1 cellular context compared by ENCODE assay signal in the genomic region with DNA sequence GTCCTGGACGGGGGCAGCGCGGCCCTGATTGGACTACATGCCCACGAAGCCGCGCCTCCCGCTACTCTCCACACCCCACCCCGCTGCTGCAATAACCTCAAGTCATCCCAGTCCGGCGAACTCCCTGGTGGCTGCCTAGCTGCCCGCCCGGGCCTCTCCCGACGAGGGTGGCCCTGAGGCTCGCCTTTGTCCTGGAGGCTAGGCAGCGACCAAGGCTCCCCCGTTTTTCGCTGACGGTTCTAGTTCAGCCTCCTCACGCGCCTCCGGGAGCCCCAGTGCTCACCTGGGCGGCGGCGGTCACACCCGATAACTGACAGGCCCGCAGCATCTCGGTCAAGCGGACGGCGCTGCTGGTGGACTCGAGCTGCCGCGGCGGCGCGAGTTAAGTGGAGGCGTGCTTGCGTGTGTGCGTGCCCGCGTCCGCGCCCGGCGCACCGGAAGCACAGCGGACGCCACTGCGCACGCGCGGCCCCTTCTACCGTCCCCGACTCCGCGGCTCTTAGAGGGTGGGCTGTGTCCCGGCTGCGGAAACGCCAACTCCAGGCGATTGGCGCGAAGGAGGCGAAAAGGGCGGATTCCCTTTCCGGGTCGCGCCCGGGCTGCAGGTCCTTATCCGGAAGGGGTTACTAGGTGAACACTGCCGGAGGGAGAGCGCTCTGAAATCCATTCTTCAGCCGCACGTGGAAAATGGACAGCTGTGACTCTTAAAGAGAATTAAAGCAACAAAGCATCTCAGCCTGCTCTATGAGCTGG.
A peak's percentile ranks its signal among the peaks of the same experiment; 100 is the strongest.
TF ChIP-seq lines count a peak whose summit lies in the region.

A gene (minus strand): TSS at position 408 of the 753 bp plus-strand sequence. CDS start 80 bp downstream, at position 328.

TF ChIP-seq in K562, 482 proteins besides CTCF, POLR2A, EP300 and RAD21 (continued from another document and continues in another):
- TF ChIP-seq TBL1XR1 (IDR thresholded peaks at IDR 0.05; ENCODE audit: low read length in 2 of 2) (no peak), PHF8 (IDR thresholded peaks at IDR 0.05; ENCODE audit: borderline replicate concordance, low read length) (peak; percentile 95), POLR2AphosphoS5 (IDR thresholded peaks at IDR 0.05; ENCODE audit: control insufficient read depth, insufficient read depth, low read depth, low read length) (peak; percentile 92), DPF2 (IDR thresholded peaks at IDR 0.05) (peak; percentile 44; the same call in 1 of the 2 replicates), NFE2L1 (tag; IDR thresholded peaks at IDR 0.05; ENCODE audit: borderline replicate concordance, low read depth) (no peak), POLR2H (tag; IDR thresholded peaks at IDR 0.05; ENCODE audit: low read depth) (peak; percentile 97), CREB1 (IDR thresholded peaks at IDR 0.05) (peak; percentile 72), CREB1 (CRISPR knock-in tag; IDR thresholded peaks at IDR 0.05) (peak; percentile 81), ZNF184 (CRISPR knock-in tag; IDR thresholded peaks at IDR 0.05) (no peak), GATAD2B (IDR thresholded peaks at IDR 0.05; ENCODE audit: borderline replicate concordance) (no peak), CBX2 (IDR thresholded peaks at IDR 0.05; ENCODE audit: insufficient read depth, low read length, poor library complexity, severe bottlenecking) (no peak), POLR2B (IDR thresholded peaks at IDR 0.05; ENCODE audit: low read depth, partially characterized antibody) (peak; percentile 98), DMBX1 (CRISPR knock-in tag; IDR thresholded peaks at IDR 0.05; ENCODE audit: borderline replicate concordance) (0 out of 2 replicates have a peak, but pooled peaks have one; percentile 21), TEAD4 (IDR thresholded peaks at IDR 0.05; ENCODE audit: low read length) (0 out of 2 replicates have a peak, but pooled peaks have one; percentile 5), TEAD4 (CRISPR knock-in tag; IDR thresholded peaks at IDR 0.05; ENCODE audit: borderline replicate concordance) (no peak), GABPB1 (CRISPR knock-in tag; IDR thresholded peaks at IDR 0.05) (peak; percentile 89), CC2D1A (IDR thresholded peaks at IDR 0.05) (no peak; the same call in 1 of the 2 replicates), CEBPG (CRISPR knock-in tag; IDR thresholded peaks at IDR 0.05) (peak; percentile 75), CEBPG (tag; conservative IDR thresholded peaks at IDR 0.05 in 1 of 2, IDR thresholded peaks at IDR 0.05 in 1 of 2) (peak in 1 of 2 experiments; percentile 73; a peak in 2 of 4 replicates), SMARCB1 (IDR thresholded peaks at IDR 0.05; ENCODE audit: insufficient read length, low read depth) (no peak), TRIM28 (IDR thresholded peaks at IDR 0.05) (no peak), MBD2 (IDR thresholded peaks at IDR 0.05; ENCODE audit: borderline replicate concordance, low read depth) (peak; percentile 83), NR4A1 (CRISPR knock-in tag; IDR thresholded peaks at IDR 0.05) (0 out of 2 replicates have a peak, but pooled peaks have one; percentile 51), NR4A1 (tag; IDR thresholded peaks at IDR 0.05) (no peak)
- TF ChIP-seq, protein P1, sequence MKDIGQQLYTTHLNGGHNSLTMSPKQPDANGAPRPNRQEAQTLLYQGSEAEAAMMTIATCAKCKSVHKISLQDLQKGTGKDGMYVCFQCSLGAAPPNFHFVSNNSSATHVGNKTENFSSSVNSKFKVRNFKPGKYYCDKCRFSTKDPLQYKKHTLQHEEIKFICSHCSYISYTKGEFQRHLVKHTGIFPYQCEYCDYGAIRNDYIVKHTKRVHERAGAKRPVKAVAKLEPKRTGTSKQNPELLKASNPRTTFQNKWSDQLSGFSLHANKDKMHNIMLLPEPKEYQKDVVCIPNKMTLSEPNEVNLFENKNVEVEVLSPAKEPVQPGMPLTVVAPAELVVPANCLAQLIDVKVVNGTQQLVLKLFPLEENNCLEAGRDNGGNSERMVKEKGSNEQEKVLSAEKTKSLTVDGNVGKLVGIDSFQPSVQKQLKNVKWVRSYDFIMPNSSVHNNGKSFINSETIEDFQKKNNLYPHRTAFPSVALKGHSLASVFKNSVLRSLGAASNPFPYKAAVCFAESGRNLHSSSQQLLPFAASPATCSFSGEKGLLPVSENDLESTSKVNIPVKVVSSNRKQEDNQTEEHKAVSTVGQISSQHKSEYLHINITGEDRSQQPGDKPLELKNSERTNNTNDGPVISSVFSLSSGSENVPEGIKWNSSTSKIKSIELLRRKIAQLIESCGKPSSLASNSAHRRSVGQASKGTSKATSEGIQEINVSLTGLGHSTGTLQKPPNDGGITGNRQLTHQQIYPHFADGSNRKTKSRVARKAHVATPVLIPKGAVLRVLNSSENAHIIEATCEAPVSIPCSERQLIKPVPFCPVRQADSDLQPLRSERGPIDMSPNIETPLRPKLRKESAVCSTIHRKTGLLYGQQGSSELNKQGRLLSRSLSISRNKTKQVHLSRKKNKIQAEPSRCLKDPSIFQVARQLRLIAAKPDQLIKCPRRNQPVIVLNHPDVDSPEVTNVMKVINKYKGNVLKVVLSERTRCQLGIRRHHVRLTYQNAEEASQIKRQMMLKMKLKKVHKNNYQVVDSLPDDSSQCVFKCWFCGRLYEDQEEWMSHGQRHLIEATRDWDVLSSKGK (CRISPR knock-in tag; IDR thresholded peaks at IDR 0.05): no peak
- TF ChIP-seq, protein P2, sequence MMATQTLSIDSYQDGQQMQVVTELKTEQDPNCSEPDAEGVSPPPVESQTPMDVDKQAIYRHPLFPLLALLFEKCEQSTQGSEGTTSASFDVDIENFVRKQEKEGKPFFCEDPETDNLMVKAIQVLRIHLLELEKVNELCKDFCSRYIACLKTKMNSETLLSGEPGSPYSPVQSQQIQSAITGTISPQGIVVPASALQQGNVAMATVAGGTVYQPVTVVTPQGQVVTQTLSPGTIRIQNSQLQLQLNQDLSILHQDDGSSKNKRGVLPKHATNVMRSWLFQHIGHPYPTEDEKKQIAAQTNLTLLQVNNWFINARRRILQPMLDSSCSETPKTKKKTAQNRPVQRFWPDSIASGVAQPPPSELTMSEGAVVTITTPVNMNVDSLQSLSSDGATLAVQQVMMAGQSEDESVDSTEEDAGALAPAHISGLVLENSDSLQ (IDR thresholded peaks at IDR 0.05): peak; percentile 93
- TF ChIP-seq, protein P3, sequence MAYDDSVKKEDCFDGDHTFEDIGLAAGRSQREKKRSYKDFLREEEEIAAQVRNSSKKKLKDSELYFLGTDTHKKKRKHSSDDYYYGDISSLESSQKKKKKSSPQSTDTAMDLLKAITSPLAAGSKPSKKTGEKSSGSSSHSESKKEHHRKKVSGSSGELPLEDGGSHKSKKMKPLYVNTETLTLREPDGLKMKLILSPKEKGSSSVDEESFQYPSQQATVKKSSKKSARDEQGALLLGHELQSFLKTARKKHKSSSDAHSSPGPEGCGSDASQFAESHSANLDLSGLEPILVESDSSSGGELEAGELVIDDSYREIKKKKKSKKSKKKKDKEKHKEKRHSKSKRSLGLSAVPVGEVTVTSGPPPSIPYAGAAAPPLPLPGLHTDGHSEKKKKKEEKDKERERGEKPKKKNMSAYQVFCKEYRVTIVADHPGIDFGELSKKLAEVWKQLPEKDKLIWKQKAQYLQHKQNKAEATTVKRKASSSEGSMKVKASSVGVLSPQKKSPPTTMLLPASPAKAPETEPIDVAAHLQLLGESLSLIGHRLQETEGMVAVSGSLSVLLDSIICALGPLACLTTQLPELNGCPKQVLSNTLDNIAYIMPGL (CRISPR knock-in tag; IDR thresholded peaks at IDR 0.05): no peak; the same call in 1 of the 2 replicates
- TF ChIP-seq, protein P4, sequence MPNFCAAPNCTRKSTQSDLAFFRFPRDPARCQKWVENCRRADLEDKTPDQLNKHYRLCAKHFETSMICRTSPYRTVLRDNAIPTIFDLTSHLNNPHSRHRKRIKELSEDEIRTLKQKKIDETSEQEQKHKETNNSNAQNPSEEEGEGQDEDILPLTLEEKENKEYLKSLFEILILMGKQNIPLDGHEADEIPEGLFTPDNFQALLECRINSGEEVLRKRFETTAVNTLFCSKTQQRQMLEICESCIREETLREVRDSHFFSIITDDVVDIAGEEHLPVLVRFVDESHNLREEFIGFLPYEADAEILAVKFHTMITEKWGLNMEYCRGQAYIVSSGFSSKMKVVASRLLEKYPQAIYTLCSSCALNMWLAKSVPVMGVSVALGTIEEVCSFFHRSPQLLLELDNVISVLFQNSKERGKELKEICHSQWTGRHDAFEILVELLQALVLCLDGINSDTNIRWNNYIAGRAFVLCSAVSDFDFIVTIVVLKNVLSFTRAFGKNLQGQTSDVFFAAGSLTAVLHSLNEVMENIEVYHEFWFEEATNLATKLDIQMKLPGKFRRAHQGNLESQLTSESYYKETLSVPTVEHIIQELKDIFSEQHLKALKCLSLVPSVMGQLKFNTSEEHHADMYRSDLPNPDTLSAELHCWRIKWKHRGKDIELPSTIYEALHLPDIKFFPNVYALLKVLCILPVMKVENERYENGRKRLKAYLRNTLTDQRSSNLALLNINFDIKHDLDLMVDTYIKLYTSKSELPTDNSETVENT (CRISPR knock-in tag; IDR thresholded peaks at IDR 0.05): no peak; the same call in 1 of the 2 replicates
- TF ChIP-seq, protein P5, sequence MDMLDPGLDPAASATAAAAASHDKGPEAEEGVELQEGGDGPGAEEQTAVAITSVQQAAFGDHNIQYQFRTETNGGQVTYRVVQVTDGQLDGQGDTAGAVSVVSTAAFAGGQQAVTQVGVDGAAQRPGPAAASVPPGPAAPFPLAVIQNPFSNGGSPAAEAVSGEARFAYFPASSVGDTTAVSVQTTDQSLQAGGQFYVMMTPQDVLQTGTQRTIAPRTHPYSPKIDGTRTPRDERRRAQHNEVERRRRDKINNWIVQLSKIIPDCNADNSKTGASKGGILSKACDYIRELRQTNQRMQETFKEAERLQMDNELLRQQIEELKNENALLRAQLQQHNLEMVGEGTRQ (CRISPR knock-in tag; IDR thresholded peaks at IDR 0.05): peak; percentile 19; the same call in 1 of the 2 replicates
- TF ChIP-seq, protein P6, sequence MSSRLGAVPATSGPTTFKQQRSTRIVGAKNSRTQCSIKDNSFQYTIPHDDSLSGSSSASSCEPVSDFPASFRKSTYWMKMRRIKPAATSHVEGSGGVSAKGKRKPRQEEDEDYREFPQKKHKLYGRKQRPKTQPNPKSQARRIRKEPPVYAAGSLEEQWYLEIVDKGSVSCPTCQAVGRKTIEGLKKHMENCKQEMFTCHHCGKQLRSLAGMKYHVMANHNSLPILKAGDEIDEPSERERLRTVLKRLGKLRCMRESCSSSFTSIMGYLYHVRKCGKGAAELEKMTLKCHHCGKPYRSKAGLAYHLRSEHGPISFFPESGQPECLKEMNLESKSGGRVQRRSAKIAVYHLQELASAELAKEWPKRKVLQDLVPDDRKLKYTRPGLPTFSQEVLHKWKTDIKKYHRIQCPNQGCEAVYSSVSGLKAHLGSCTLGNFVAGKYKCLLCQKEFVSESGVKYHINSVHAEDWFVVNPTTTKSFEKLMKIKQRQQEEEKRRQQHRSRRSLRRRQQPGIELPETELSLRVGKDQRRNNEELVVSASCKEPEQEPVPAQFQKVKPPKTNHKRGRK (tag; IDR thresholded peaks at IDR 0.05): no peak
- TF ChIP-seq, protein P7, sequence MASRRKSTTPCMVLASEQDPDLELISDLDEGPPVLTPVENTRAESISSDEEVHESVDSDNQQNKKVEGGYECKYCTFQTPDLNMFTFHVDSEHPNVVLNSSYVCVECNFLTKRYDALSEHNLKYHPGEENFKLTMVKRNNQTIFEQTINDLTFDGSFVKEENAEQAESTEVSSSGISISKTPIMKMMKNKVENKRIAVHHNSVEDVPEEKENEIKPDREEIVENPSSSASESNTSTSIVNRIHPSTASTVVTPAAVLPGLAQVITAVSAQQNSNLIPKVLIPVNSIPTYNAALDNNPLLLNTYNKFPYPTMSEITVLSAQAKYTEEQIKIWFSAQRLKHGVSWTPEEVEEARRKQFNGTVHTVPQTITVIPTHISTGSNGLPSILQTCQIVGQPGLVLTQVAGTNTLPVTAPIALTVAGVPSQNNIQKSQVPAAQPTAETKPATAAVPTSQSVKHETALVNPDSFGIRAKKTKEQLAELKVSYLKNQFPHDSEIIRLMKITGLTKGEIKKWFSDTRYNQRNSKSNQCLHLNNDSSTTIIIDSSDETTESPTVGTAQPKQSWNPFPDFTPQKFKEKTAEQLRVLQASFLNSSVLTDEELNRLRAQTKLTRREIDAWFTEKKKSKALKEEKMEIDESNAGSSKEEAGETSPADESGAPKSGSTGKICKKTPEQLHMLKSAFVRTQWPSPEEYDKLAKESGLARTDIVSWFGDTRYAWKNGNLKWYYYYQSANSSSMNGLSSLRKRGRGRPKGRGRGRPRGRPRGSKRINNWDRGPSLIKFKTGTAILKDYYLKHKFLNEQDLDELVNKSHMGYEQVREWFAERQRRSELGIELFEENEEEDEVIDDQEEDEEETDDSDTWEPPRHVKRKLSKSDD (conservative IDR thresholded peaks at IDR 0.05; ENCODE audit: low read length): no peak
- TF ChIP-seq, protein P8, sequence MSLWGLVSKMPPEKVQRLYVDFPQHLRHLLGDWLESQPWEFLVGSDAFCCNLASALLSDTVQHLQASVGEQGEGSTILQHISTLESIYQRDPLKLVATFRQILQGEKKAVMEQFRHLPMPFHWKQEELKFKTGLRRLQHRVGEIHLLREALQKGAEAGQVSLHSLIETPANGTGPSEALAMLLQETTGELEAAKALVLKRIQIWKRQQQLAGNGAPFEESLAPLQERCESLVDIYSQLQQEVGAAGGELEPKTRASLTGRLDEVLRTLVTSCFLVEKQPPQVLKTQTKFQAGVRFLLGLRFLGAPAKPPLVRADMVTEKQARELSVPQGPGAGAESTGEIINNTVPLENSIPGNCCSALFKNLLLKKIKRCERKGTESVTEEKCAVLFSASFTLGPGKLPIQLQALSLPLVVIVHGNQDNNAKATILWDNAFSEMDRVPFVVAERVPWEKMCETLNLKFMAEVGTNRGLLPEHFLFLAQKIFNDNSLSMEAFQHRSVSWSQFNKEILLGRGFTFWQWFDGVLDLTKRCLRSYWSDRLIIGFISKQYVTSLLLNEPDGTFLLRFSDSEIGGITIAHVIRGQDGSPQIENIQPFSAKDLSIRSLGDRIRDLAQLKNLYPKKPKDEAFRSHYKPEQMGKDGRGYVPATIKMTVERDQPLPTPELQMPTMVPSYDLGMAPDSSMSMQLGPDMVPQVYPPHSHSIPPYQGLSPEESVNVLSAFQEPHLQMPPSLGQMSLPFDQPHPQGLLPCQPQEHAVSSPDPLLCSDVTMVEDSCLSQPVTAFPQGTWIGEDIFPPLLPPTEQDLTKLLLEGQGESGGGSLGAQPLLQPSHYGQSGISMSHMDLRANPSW (CRISPR knock-in tag; IDR thresholded peaks at IDR 0.05): peak; percentile 92; the same call in 1 of the 2 replicates
- TF ChIP-seq, protein P9, sequence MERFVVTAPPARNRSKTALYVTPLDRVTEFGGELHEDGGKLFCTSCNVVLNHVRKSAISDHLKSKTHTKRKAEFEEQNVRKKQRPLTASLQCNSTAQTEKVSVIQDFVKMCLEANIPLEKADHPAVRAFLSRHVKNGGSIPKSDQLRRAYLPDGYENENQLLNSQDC (CRISPR knock-in tag; IDR thresholded peaks at IDR 0.05): peak; percentile 32; the same call in 1 of the 2 replicates
- TF ChIP-seq, protein P10, sequence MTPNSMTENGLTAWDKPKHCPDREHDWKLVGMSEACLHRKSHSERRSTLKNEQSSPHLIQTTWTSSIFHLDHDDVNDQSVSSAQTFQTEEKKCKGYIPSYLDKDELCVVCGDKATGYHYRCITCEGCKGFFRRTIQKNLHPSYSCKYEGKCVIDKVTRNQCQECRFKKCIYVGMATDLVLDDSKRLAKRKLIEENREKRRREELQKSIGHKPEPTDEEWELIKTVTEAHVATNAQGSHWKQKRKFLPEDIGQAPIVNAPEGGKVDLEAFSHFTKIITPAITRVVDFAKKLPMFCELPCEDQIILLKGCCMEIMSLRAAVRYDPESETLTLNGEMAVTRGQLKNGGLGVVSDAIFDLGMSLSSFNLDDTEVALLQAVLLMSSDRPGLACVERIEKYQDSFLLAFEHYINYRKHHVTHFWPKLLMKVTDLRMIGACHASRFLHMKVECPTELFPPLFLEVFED (CRISPR knock-in tag; conservative IDR thresholded peaks at IDR 0.05): peak; percentile 70; the same call in 1 of the 2 replicates
